In the genomic region with DNA sequence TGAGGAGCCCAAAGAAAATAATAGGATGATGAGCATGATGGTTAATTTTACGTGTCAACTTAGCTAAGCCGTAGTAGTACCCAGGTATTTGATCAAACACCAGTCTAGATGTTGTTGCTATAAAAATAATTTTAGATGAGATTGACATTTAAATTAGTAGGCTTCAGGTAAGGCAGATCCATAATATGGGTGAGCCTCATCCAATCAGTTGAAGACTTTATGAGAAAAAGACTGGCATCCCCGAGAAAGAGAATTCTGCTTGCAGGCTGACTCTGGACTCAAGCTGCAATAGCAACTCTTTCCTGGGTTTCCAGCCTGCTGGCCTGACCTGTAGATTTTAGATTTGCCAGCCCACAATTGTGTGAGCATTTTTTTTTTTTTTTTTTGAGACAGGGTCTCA, we compare ENCODE assay signal across 34 cellular contexts.
"Had no signal": no experiment of that assay in that cellular context is flagged by ENCODE, and none has a peak within 500 bp of the region (broad histone marks: within the 10 kb centered on the region; RNA-seq: fewer than 3 reads in every experiment).

No MANE protein-coding gene starts in this region.

- H3K36me3 ChIP-seq: adrenal gland, brain microvascular endothelial cell, breast epithelium had no signal

- H3K4me3 ChIP-seq: adrenal gland, body of pancreas, breast epithelium had no signal

- FAIRE-seq: astrocyte, TTC549 had no signal

- H3K4me1 ChIP-seq: body of pancreas, breast epithelium had no signal

- H3K9me3 ChIP-seq: adrenal gland, body of pancreas, breast epithelium had no signal

- DNase-seq: activated B cell treated with CpG ODN at 0.5 μM for 24 hours; activated CD4-positive, alpha-beta memory T cell treated with anti-CD3 and anti-CD28 coated beads for 36 hours; activated CD4-positive, alpha-beta T cell treated with anti-CD3 and anti-CD28 coated beads for 4 hours; activated CD4-positive, alpha-beta T cell treated with anti-CD3 and anti-CD28 coated beads, Interleukin-2, amount 10 ng/mL, durations not matched to agents 24 days and 14 days; activated CD4-positive, alpha-beta T cell treated with anti-CD3 and anti-CD28 coated beads, Interleukin-2, amount 50 U/mL, for 1 hour; activated CD4-positive, alpha-beta T cell treated with anti-CD3 and anti-CD28 coated beads, Interleukin-2, amount 50 U/mL, for 4 hours; activated CD4-positive, CD25-positive, alpha-beta regulatory T cell treated with anti-CD3 and anti-CD28 coated beads, Interleukin-2, amount 50 U/mL, for 72 hours; activated CD8-positive, alpha-beta memory T cell treated with anti-CD3 and anti-CD28 coated beads, Interleukin-2, amount 50 U/mL, for 4 hours; activated CD8-positive, alpha-beta T cell treated with anti-CD3 and anti-CD28 coated beads for 36 hours; activated effector memory CD4-positive, alpha-beta T cell treated with anti-CD3 and anti-CD28 coated beads, Interleukin-2, amount 50 U/mL, for 16 hours; activated gamma-delta T cell treated with Interleukin-2 at 50 U/mL for 16 hours; activated naive CD4-positive, alpha-beta T cell; activated naive CD4-positive, alpha-beta T cell treated with anti-CD3 and anti-CD28 coated beads for 36 hours; activated naive CD4-positive, alpha-beta T cell treated with anti-CD3 and anti-CD28 coated beads, Interleukin-2, amount 50 U/mL, for 16 hours; activated naive CD8-positive, alpha-beta T cell treated with anti-CD3 and anti-CD28 coated beads for 36 hours; activated T-cell treated with anti-CD3 and anti-CD28 coated beads for 4 hours; activated T-cell treated with anti-CD3 and anti-CD28 coated beads, Interleukin-2, amount 50 U/mL, for 1 hour; activated T-cell treated with anti-CD3 and anti-CD28 coated beads, Interleukin-2, amount 50 U/mL, for 4 hours; activated T-cell treated with anti-CD3 and anti-CD28 coated beads, Interleukin-2, amount 50 U/mL, for 72 hours; adrenal gland; amniotic stem cell; aorta; body of pancreas; brain microvascular endothelial cell; central memory CD4-positive, alpha-beta T cell; T-helper 1 cell; T-helper 2 cell; T-helper 9 cell had no signal

- H3K27ac ChIP-seq: adrenal gland, body of pancreas, brain microvascular endothelial cell, breast epithelium, VCaP had no signal

- ATAC-seq: activated CD8-positive, alpha-beta T cell treated with anti-CD3 and anti-CD28 coated beads for 36 hours; activated naive CD4-positive, alpha-beta T cell treated with anti-CD3 and anti-CD28 coated beads, Interleukin-2, amount 50 U/mL, for 72 hours; activated T-cell treated with anti-CD3 and anti-CD28 coated beads, Interleukin-2, amount 50 U/mL, for 4 hours; activated T-cell treated with anti-CD3 and anti-CD28 coated beads, Interleukin-2, amount 50 U/mL, for 72 hours; activated T-helper 17 cell treated with anti-CD3 and anti-CD28 coated beads, Interleukin-2, amount 50 U/mL, for 72 hours; body of pancreas had no signal

- H3K27me3 ChIP-seq: adrenal gland, body of pancreas, brain microvascular endothelial cell, breast epithelium had no signal
